Comparison of ENCODE assay signal across 8 cellular contexts in the genomic region with DNA sequence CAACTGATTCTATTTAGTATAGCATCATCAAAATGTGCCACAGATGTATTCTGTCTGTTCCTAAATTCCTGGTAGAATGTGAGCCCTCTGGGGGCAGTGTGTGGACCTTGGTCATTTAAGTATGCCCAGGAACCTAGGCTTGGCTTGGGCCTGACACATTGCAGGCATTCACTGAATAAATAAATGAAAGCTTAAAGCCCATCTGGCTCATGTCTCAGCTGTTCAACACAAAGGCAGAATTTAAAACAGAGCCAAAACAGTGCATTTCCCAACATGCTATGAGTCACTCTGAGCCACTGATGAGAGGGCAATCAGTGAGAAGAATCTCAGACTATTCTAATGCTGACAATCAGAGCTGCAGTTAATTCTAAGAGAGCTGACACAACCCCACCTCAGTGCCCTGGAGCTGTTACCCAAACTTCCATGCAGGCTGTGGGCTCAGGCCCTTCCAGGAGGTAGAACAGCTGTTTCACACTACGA. TPM values are rescaled to one million over a fixed set of nuclear protein-coding genes. Genes with fewer than 3 reads are reported as not detected.
DNase-seq lines count a peak whose midpoint lies in the region; ATAC-seq and TF ChIP-seq lines count a peak whose summit lies in the region.

No MANE protein-coding gene starts in this region.

- H3K4me3 ChIP-seq in HFF-Myc (replicated peaks; ENCODE audit: low read depth, low read length) (no peak overlapping the region), prostate gland (no peak overlapping the region)

- peaks cover 17% of the 10 kb centered on the region for H3K4me1 ChIP-seq in foreskin keratinocyte
- H3K4me1 ChIP-seq in prostate gland (replicated peaks), result peaks cover 10% of the 10 kb centered on the region

- H3K27me3 ChIP-seq in foreskin keratinocyte (no peaks in the 10 kb centered on the region), prostate gland (replicated peaks; ENCODE audit: insufficient read depth) (no peaks in the 10 kb centered on the region)

- peak; percentile 96 for ATAC-seq in SK-N-SH treated with all-trans-retinoic acid at 6 μM for 48 hours
- peak; percentile 98 for ATAC-seq in foreskin keratinocyte
- ATAC-seq in HG02588 (IDR thresholded peaks at IDR 0.05; ENCODE audit: unreplicated experiment), result no peak

- DNase-seq in HFF-Myc (ENCODE audit: extremely low read depth, low read depth) (peak; percentile 92), foreskin keratinocyte (peak; percentile 98 to 99), prostate gland (ENCODE audit: low spot score) (peak; percentile 38), HuH-7.5 (ENCODE audit: low spot score) (no peak), 8988T (no peak), T-helper 2 cell (no peak)

- H3K27ac ChIP-seq in foreskin keratinocyte, result peak overlapping the region; percentile 37
- H3K27ac ChIP-seq in prostate gland, result peak overlapping the region; percentile 55 to 59

- H3K36me3 ChIP-seq in prostate gland, result no peaks in the 10 kb centered on the region

- TF ChIP-seq CTCF in HFF-Myc (IDR thresholded peaks at IDR 0.05; ENCODE audit: low read depth, low read length, missing control alignments), result no peak
- TF ChIP-seq CTCF in foreskin keratinocyte (conservative IDR thresholded peaks at IDR 0.05), result no peak
- no peak for TF ChIP-seq CTCF in prostate gland (IDR thresholded peaks at IDR 0.05)

- TF ChIP-seq POLR2A in prostate gland (IDR thresholded peaks at IDR 0.05), result no peak

- 30% methylated on average over 1 of the region's 1 CpG for WGBS in prostate gland

- intact Hi-C loops in prostate gland (cut with DNase I), result no loop called here

- no peaks in the 10 kb centered on the region for H3K9me3 ChIP-seq in prostate gland

TF ChIP-seq in SK-N-SH treated with all-trans-retinoic acid at 6 μM for 48 hours, 23 proteins besides CTCF, POLR2A, EP300 and RAD21:
- TF ChIP-seq ZFP3 (CRISPR knock-in tag; IDR thresholded peaks at IDR 0.05), result peak; percentile 41; the same call in 1 of the 2 replicates
- TF ChIP-seq SNAI2 (CRISPR knock-in tag; IDR thresholded peaks at IDR 0.05), result 0 out of 2 replicates have a peak, but pooled peaks have one; percentile 19
- TF ChIP-seq, protein P1, sequence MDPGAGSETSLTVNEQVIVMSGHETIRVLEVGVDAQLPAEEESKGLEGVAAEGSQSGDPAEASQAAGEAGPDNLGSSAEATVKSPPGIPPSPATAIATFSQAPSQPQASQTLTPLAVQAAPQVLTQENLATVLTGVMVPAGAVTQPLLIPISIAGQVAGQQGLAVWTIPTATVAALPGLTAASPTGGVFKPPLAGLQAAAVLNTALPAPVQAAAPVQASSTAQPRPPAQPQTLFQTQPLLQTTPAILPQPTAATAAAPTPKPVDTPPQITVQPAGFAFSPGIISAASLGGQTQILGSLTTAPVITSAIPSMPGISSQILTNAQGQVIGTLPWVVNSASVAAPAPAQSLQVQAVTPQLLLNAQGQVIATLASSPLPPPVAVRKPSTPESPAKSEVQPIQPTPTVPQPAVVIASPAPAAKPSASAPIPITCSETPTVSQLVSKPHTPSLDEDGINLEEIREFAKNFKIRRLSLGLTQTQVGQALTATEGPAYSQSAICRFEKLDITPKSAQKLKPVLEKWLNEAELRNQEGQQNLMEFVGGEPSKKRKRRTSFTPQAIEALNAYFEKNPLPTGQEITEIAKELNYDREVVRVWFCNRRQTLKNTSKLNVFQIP (CRISPR knock-in tag; IDR thresholded peaks at IDR 0.05; ENCODE audit: borderline replicate concordance, low read depth), result no peak
- peak; percentile 15; the same call in 1 of the 2 replicates for TF ChIP-seq GLIS3 (CRISPR knock-in tag; IDR thresholded peaks at IDR 0.05)
- no peak for TF ChIP-seq RARB (CRISPR knock-in tag; IDR thresholded peaks at IDR 0.05)
- TF ChIP-seq, protein P2, sequence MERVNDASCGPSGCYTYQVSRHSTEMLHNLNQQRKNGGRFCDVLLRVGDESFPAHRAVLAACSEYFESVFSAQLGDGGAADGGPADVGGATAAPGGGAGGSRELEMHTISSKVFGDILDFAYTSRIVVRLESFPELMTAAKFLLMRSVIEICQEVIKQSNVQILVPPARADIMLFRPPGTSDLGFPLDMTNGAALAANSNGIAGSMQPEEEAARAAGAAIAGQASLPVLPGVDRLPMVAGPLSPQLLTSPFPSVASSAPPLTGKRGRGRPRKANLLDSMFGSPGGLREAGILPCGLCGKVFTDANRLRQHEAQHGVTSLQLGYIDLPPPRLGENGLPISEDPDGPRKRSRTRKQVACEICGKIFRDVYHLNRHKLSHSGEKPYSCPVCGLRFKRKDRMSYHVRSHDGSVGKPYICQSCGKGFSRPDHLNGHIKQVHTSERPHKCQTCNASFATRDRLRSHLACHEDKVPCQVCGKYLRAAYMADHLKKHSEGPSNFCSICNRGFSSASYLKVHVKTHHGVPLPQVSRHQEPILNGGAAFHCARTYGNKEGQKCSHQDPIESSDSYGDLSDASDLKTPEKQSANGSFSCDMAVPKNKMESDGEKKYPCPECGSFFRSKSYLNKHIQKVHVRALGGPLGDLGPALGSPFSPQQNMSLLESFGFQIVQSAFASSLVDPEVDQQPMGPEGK (CRISPR knock-in tag; IDR thresholded peaks at IDR 0.05; ENCODE audit: borderline replicate concordance), result peak; percentile 46; the same call in 1 of the 2 replicates
- TF ChIP-seq TCF4 (CRISPR knock-in tag; IDR thresholded peaks at IDR 0.05; ENCODE audit: borderline replicate concordance), result peak; percentile 60; the same call in 1 of the 2 replicates
- peak; percentile 58; the same call in 1 of the 2 replicates for TF ChIP-seq ZNF8 (CRISPR knock-in tag; IDR thresholded peaks at IDR 0.05)
- no peak for TF ChIP-seq ZNF70 (CRISPR knock-in tag; IDR thresholded peaks at IDR 0.05)
- TF ChIP-seq ISL1 (CRISPR knock-in tag; IDR thresholded peaks at IDR 0.05), result peak; percentile 87
- no peak for TF ChIP-seq TOX (CRISPR knock-in tag; IDR thresholded peaks at IDR 0.05; ENCODE audit: borderline replicate concordance)
- TF ChIP-seq CSDC2 (CRISPR knock-in tag; IDR thresholded peaks at IDR 0.05), result peak; percentile 50; the same call in 1 of the 2 replicates

RNA-seq across cellular contexts. Expression of a gene that starts 8.1 kb away (rescaled TPM):
- 38.3 and 42.1 TPM in 2 replicates for total RNA-seq in foreskin keratinocyte
- 29.7 and 31.9 TPM in 2 replicates for polyA plus RNA-seq in foreskin keratinocyte
- total RNA-seq in prostate gland, result 100 to 1,000 TPM in 1 of 2 donors, 10 to 100 TPM in 1; 59.6 to 112 TPM

RNA-seq across cellular contexts. Expression of a gene that starts 29.5 kb away (rescaled TPM):
- 87.1 and 91.0 TPM in 2 replicates for total RNA-seq in foreskin keratinocyte
- polyA plus RNA-seq in foreskin keratinocyte, result 82.6 and 85.8 TPM in 2 replicates
- 100 to 1,000 TPM; 126 to 139 TPM for total RNA-seq in prostate gland

RNA-seq across cellular contexts. Expression of a gene that starts 36.7 kb away (rescaled TPM):
- total RNA-seq in foreskin keratinocyte, result 2.1 and 2.2 TPM in 2 replicates
- polyA plus RNA-seq in foreskin keratinocyte, result 1.4 and 2.0 TPM in 2 replicates
- 10 to 100 TPM in 1 of 2 donors, 1 to 10 TPM in 1; 5.0 to 10.4 TPM for total RNA-seq in prostate gland

RNA-seq across cellular contexts. Expression of a gene that starts 45.7 kb away (rescaled TPM):
- total RNA-seq in foreskin keratinocyte (138 and 155 TPM in 2 replicates), prostate gland (100 to 1,000 TPM; 136 to 176 TPM)
- polyA plus RNA-seq in foreskin keratinocyte, result 262 and 316 TPM in 2 replicates

RNA-seq across cellular contexts. Expression of a gene that starts 48.9 kb away (rescaled TPM):
- total RNA-seq in foreskin keratinocyte (71.7 and 77.8 TPM in 2 replicates), prostate gland (100 to 1,000 TPM; 155 to 235 TPM)
- 106 and 107 TPM in 2 replicates for polyA plus RNA-seq in foreskin keratinocyte

Comparison
In these comparisons a context has a peak if more than half of its experiments do, and no peak if none do; other contexts are left out.
1. DNase-seq: peak in HFF-Myc (single experiment), foreskin keratinocyte (2 of 2) and prostate gland (single experiment); none in HuH-7.5 (single experiment), 8988T (single experiment) and T-helper 2 cell (0 of 5).